In the genomic region with DNA sequence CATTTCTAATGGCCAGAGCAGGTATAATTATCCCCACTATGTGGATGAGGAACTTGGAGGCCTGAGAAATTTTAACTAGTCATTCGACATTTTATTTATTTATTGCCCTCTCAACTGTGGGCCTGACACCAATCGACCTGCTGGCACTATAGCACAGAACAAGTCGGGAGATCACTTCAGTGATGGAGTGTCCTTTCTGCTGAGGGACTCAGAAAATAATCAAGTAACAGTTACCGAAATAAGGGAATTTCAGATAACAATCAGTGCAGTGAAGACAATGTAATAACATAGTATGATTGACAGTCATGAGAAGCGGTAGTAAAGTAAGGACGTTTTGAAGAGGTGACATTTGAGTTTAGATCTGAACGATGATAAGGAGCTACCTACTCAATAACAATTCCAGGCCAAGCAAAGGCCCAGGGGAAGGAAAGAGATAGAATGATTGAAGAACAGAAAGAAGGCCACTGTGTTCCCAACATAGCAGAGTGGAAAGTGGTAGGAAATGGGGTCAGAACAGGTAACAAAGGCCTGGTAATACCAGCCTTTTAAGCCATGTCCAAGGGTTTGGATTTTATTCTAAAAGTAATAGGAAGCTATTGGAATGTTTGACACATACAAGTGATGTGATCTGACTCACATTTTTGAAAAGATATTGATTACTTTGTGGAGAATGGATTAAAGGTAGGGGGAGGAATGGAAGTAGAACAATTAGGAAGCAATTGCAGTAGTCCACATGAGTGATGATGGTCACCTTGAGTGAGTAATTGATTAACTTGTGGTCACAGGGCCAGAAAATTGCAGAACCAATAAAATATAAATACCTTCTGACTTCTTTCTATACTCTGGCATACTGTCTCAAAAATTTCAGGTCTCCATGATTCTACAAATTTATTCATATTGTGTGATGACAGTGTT, we compare ENCODE assay signal across 11 cellular contexts. TPM values are rescaled to one million over a fixed set of nuclear protein-coding genes. Genes with fewer than 3 reads are reported as not detected.
DNase-seq lines count a peak whose midpoint lies in the region; ATAC-seq, FAIRE-seq and TF ChIP-seq lines count a peak whose summit lies in the region.
"Had no signal": no experiment of that assay in that cellular context is flagged by ENCODE, and none has a peak within 500 bp of the region (broad histone marks: within the 10 kb centered on the region; RNA-seq: fewer than 3 reads in every experiment).

No MANE protein-coding gene starts in this region.

- peak overlapping the region; percentile 98 for H3K4me2 ChIP-seq in keratinocyte (ENCODE audit: control insufficient read depth, extremely low read depth, insufficient read depth, low read depth, low read length)

- no peaks in the 10 kb centered on the region for H3K9me1 ChIP-seq in keratinocyte (ENCODE audit: control insufficient read depth, extremely low read depth, insufficient read depth, low read length)

- intact Hi-C loops in stomach (cut with DNase I; ENCODE audit: low total_unique reads) = no loop called here

- H3K36me3 ChIP-seq in keratinocyte (ENCODE audit: control insufficient read depth in 2 of 2, extremely low read depth in 1 of 2, insufficient read depth in 2 of 2, low read length in 2 of 2) (peaks cover 0 to under 1% of the 10 kb centered on the region in 2 experiments), stomach (peaks cover 0 to 4% (median 0%) of the 10 kb centered on the region in 4 donors)

- no peak for FAIRE-seq in keratinocyte (lab: Jason Lieb, UNC)

- TF ChIP-seq CTCF in keratinocyte (optimal IDR thresholded peaks at IDR 0.05 in 1 of 3, IDR thresholded peaks at IDR 0.05 in 1 of 3, conservative IDR thresholded peaks at IDR 0.05 in 1 of 3; ENCODE audit: extremely low read depth in 1 of 3, insufficient read depth in 2 of 3, low read length in 3 of 3) = no peak
- no peak for TF ChIP-seq CTCF in stomach (IDR thresholded peaks at IDR 0.05)

- DNase-seq in DMS 273 (lab: John Stamatoyannopoulos, UW; ENCODE audit: unreplicated experiment) (peak; percentile 14), DMS 273 treated with DMSO at 0.1 percent for 48 hours (lab: John Stamatoyannopoulos, UW) (no peak), SK-N-DZ (ENCODE audit: low spot score) (peak; percentile 36), keratinocyte (ENCODE audit: low read depth, low spot score) (no peak), stomach (no peak), NCI-H2171 (lab: John Stamatoyannopoulos, UW) (no peak), CD1c-positive myeloid dendritic cell (ENCODE audit: extremely low spot score) (no peak)
- DNase-seq: 8988T; activated naive CD4-positive, alpha-beta T cell treated with anti-CD3 and anti-CD28 coated beads, Interleukin-2, amount 50 U/mL, for 16 hours; stimulated activated naive CD4-positive, alpha-beta T cell treated with Interleukin-2 at 50 U/mL for 16 hours had no signal

- no peak for TF ChIP-seq POLR2A in stomach (IDR thresholded peaks at IDR 0.05)

- H3K9me3 ChIP-seq in keratinocyte (ENCODE audit: control insufficient read depth, low read depth, low read length) (no peaks in the 10 kb centered on the region), stomach (no peaks in the 10 kb centered on the region)

- H3K4me1 ChIP-seq in keratinocyte (ENCODE audit: control insufficient read depth, extremely low read depth, insufficient read depth, low read length) (peaks cover 14% of the 10 kb centered on the region), stomach (peaks cover 31 to 71% (median 48%) of the 10 kb centered on the region in 4 donors)

- no peak for TF ChIP-seq EP300 in stomach (IDR thresholded peaks at IDR 0.05)

- H4K20me1 ChIP-seq in keratinocyte (ENCODE audit: control insufficient read depth, extremely low read depth, insufficient read depth, low read length) = no peaks in the 10 kb centered on the region

- peak overlapping the region; percentile 91 for H3K9ac ChIP-seq in keratinocyte (ENCODE audit: control insufficient read depth, extremely low read depth, insufficient read depth, low read length)

- H3K4me3 ChIP-seq in keratinocyte (ENCODE audit: control insufficient read depth in 2 of 3, extremely low read depth in 1 of 3, insufficient read depth in 2 of 3, low read depth in 1 of 3, low read length in 3 of 3) (peak overlapping the region; percentile 94 to 97 (median 96)), stomach (peak overlapping the region; percentile 68 to 97 (median 80))

- H3K27ac ChIP-seq in keratinocyte (ENCODE audit: control insufficient read depth, insufficient read depth, low read length) (peak overlapping the region; percentile 80), stomach (peak overlapping the region; percentile 53 to 90 (median 86))

- H2AFZ ChIP-seq in keratinocyte (ENCODE audit: control insufficient read depth, low read length) = peak overlapping the region; percentile 98

- no peak for ATAC-seq in GM21423 (IDR thresholded peaks at IDR 0.05; ENCODE audit: unreplicated experiment)

- 30 to 38% (median 36%) methylated on average over 7 of the region's 7 CpGs for WGBS in stomach, 5 donors

- peaks cover 40% of the 10 kb centered on the region for H3K79me2 ChIP-seq in keratinocyte (ENCODE audit: control insufficient read depth, insufficient read depth, low read length)

- no peaks in the 10 kb centered on the region for H3K27me3 ChIP-seq in keratinocyte (ENCODE audit: control insufficient read depth, extremely low read depth, insufficient read depth, low read length)
- H3K27me3 ChIP-seq in stomach = no peaks in the 10 kb centered on the region

- dilution Hi-C loops in keratinocyte (cut with MboI; ENCODE audit: extremely low pct_ligation_motif_present, low sequenced_read_pairs) = no loop called here

RNA-seq across cellular contexts. Expression of a gene that starts 1.4 kb away (rescaled TPM):
- 40.3 and 47.1 TPM in 2 replicates for polyA plus RNA-seq in SK-N-DZ (2014; cell fraction: cytosol; rRNA removed)
- 36.8 and 43.5 TPM in 2 replicates for polyA plus RNA-seq in SK-N-DZ (2014; cell fraction: nucleus; rRNA removed)
- polyA plus RNA-seq in keratinocyte (3.0 to 5.6 TPM (median 4.2 TPM) in 3 replicates), stomach (1 to 10 TPM in 2 of 3 donors, under 1 TPM in 1; 0.68 to 3.4 (median 3.1) TPM)
- 0.87 TPM for polyA plus RNA-seq in keratinocyte (2011; ENCODE audit: low read depth)
- 2.4 and 3.2 TPM in 2 replicates for polyA plus RNA-seq in keratinocyte (2011; cell fraction: cytosol; rRNA removed)
- polyA plus RNA-seq in keratinocyte (2011; cell fraction: nucleus; rRNA removed) = 6.0 and 6.2 TPM in 2 replicates
- polyA plus RNA-seq in keratinocyte (2012; ENCODE audit: low replicate concordance) = 0.61 and 2.7 TPM in 2 replicates
- polyA minus RNA-seq in keratinocyte = 1.8 to 14.3 TPM (median 5.2 TPM) in 3 replicates
- 3.5 TPM for polyA minus RNA-seq in keratinocyte (2011; cell fraction: cytosol; rRNA and poly(A)+ RNA removed)
- polyA minus RNA-seq in keratinocyte (2011; cell fraction: nucleus; rRNA and poly(A)+ RNA removed) = 4.7 and 11.9 TPM in 2 replicates
- total RNA-seq in stomach = 10 to 100 TPM in 3 of 5 donors, 1 to 10 TPM in 2; 1.4 to 65.3 (median 20.5) TPM

RNA-seq across cellular contexts. Expression of a gene that starts 1.5 kb away (rescaled TPM):
- polyA plus RNA-seq in SK-N-DZ (2014; cell fraction: cytosol; rRNA removed) = 113 and 129 TPM in 2 replicates
- polyA plus RNA-seq in SK-N-DZ (2014; cell fraction: nucleus; rRNA removed) = 118 and 132 TPM in 2 replicates
- polyA plus RNA-seq in keratinocyte (31.3 to 39.7 TPM (median 36.3 TPM) in 3 replicates), stomach (10 to 100 TPM; 18.5 to 23.8 (median 21.0) TPM)
- polyA plus RNA-seq in keratinocyte (2011; ENCODE audit: low read depth) = 17.8 TPM
- polyA plus RNA-seq in keratinocyte (2011; cell fraction: cytosol; rRNA removed) = 19.7 and 21.6 TPM in 2 replicates
- 24.3 and 32.8 TPM in 2 replicates for polyA plus RNA-seq in keratinocyte (2011; cell fraction: nucleus; rRNA removed)
- polyA plus RNA-seq in keratinocyte (2012; ENCODE audit: low replicate concordance) = 19.2 and 41.8 TPM in 2 replicates
- polyA minus RNA-seq in keratinocyte = 15.8 to 29.1 TPM (median 26.3 TPM) in 3 replicates
- 71.0 TPM for polyA minus RNA-seq in keratinocyte (2011; cell fraction: cytosol; rRNA and poly(A)+ RNA removed)
- 14.9 and 15.1 TPM in 2 replicates for polyA minus RNA-seq in keratinocyte (2011; cell fraction: nucleus; rRNA and poly(A)+ RNA removed)
- total RNA-seq in stomach = 10 to 100 TPM; 19.8 to 95.6 (median 55.4) TPM

Comparison
In these comparisons a context has a peak if more than half of its experiments do, and no peak if none do; other contexts are left out.
1. DNase-seq: peak in DMS 273 (single experiment) and SK-N-DZ (single experiment); none in DMS 273 treated with DMSO at 0.1 percent for 48 hours (single experiment), keratinocyte (single experiment), stomach (single experiment), NCI-H2171 (single experiment) and CD1c-positive myeloid dendritic cell (single experiment).